ENCODE assay signal across 7 cellular contexts in genomic region chr7:143321734-143322133, GRCh38. TPM values are rescaled to one million over a fixed set of nuclear protein-coding genes. Genes with fewer than 3 reads are reported as not detected.
DNase-seq lines count a peak whose midpoint lies in the region; ATAC-seq and TF ChIP-seq lines count a peak whose summit lies in the region.
"Had no signal": no experiment of that assay in that cellular context is flagged by ENCODE, and none has a peak within 500 bp of the region (broad histone marks: within the 10 kb centered on the region; RNA-seq: fewer than 3 reads in every experiment).

No MANE protein-coding gene starts in this region.

- no peaks in the 10 kb centered on the region for H3K9me3 ChIP-seq in transverse colon

- no peak overlapping the region for H3K27ac ChIP-seq in transverse colon

- WGBS in transverse colon (ENCODE audit: low coverage in 1 of 2), 2 donors: 77% methylated on average over 4 of the region's 4 CpGs; no CpG with 5 or more reads in 1 of the 2 donors

- DNase-seq in Right ventricle myocardium superior (peak; percentile 47), Right ventricle myocardium inferior (ENCODE audit: missing footprints) (no peak), transverse colon (peak; percentile 61), NCI-H774 (lab: John Stamatoyannopoulos, UW) (no peak), endothelial cell (ENCODE audit: low spot score) (no peak)
- DNase-seq: OCI-M1 had no signal

- H3K36me3 Mint-ChIP-seq in endothelial cell (ENCODE audit: low read depth, unreplicated experiment): peaks cover 3% of the 10 kb centered on the region

- no peaks in the 10 kb centered on the region for H3K9me3 Mint-ChIP-seq in endothelial cell (ENCODE audit: unreplicated experiment)

- TF ChIP-seq EP300 in transverse colon (IDR thresholded peaks at IDR 0.05; ENCODE audit: low read depth): no peak

- H3K27me3 Mint-ChIP-seq in endothelial cell (ENCODE audit: unreplicated experiment): peaks cover 7% of the 10 kb centered on the region

- ATAC-seq in Right ventricle myocardium superior (ENCODE audit: poor library complexity): peak; percentile 38
- ATAC-seq in Right ventricle myocardium inferior: no peak
- ATAC-seq in esophagus mucosa: peak; percentile 44

- no peaks in the 10 kb centered on the region for H3K36me3 ChIP-seq in transverse colon

- in situ Hi-C loops in transverse colon (cut with MboI; ENCODE audit: low pct_ligation_motif_present in 1 of 4, low pct_unique_long_range_greater_than_20kb in 1 of 4, low sequenced_read_pairs in 3 of 4): no loop called here

- peaks cover 17% of the 10 kb centered on the region for H3K4me1 Mint-ChIP-seq in endothelial cell (ENCODE audit: unreplicated experiment)

- no peak overlapping the region for H3K4me3 Mint-ChIP-seq in endothelial cell (ENCODE audit: unreplicated experiment)

- H3K4me1 ChIP-seq in transverse colon: peaks cover 0 to 9% (median 4%) of the 10 kb centered on the region in 4 donors

- H3K4me3 ChIP-seq in transverse colon: no peak overlapping the region

- no peaks in the 10 kb centered on the region for H3K27me3 ChIP-seq in transverse colon

- no peak for TF ChIP-seq POLR2A in transverse colon (IDR thresholded peaks at IDR 0.05)

- no peak overlapping the region for H3K27ac Mint-ChIP-seq in endothelial cell (ENCODE audit: unreplicated experiment)

- intact Hi-C loops in Right ventricle myocardium superior (cut with DNase I) (loop anchor here (10.0 kb wide), 1 partner anchor 93 kb away; no protein-coding TSS in a partner anchor), Right ventricle myocardium inferior (cut with DNase I) (no loop called here), transverse colon (cut with DNase I; ENCODE audit: low total_unique reads) (no loop called here)

- TF ChIP-seq CTCF in transverse colon (IDR thresholded peaks at IDR 0.05) (peak in 2 of 5 experiments; percentile 36 to 40), endothelial cell (IDR thresholded peaks at IDR 0.05; ENCODE audit: unreplicated experiment) (no peak)

RNA-seq across cellular contexts. Expression of gene CLCN1, which starts 5.8 kb away (rescaled TPM):
- 0.08 TPM for total RNA-seq in Right ventricle myocardium superior
- not detected for total RNA-seq in Right ventricle myocardium inferior
- total RNA-seq in esophagus mucosa: 0.68 TPM
- not detected for total RNA-seq in transverse colon
- not detected for total RNA-seq in endothelial cell (ENCODE audit: unreplicated experiment)

RNA-seq across cellular contexts. Expression of gene CASP2, which starts 33.6 kb away (rescaled TPM):
- total RNA-seq in Right ventricle myocardium superior: 11.1 TPM
- 11.8 TPM for total RNA-seq in Right ventricle myocardium inferior
- total RNA-seq in esophagus mucosa: 28.3 TPM
- total RNA-seq in transverse colon: 10 to 100 TPM; 13.5 to 38.9 (median 17.6) TPM
- 55.3 TPM for total RNA-seq in endothelial cell (ENCODE audit: unreplicated experiment)

RNA-seq across cellular contexts. Expression of gene TMEM139, which starts 37.0 kb away (rescaled TPM):
- total RNA-seq in Right ventricle myocardium superior: 16.1 TPM
- total RNA-seq in Right ventricle myocardium inferior: 14.8 TPM
- 0.44 TPM for total RNA-seq in esophagus mucosa
- 100 to 1,000 TPM in 1 of 4 donors, 10 to 100 TPM in 3; 46.4 to 127 (median 52.2) TPM for total RNA-seq in transverse colon
- total RNA-seq in endothelial cell (ENCODE audit: unreplicated experiment): 0.23 TPM

RNA-seq across cellular contexts. Expression of gene FAM131B, which starts 40.8 kb away (rescaled TPM):
- total RNA-seq in Right ventricle myocardium superior (0.59 TPM), Right ventricle myocardium inferior (0.73 TPM), esophagus mucosa (0.44 TPM), transverse colon (10 to 100 TPM in 1 of 4 donors, 1 to 10 TPM in 3; 2.2 to 33.4 (median 4.7) TPM), endothelial cell (ENCODE audit: unreplicated experiment) (1.0 TPM)

RNA-seq across cellular contexts. Expression of gene GSTK1, which starts 58.5 kb away (rescaled TPM):
- 276 TPM for total RNA-seq in Right ventricle myocardium superior
- total RNA-seq in Right ventricle myocardium inferior: 278 TPM
- 109 TPM for total RNA-seq in esophagus mucosa
- 100 to 1,000 TPM; 333 to 472 (median 376) TPM for total RNA-seq in transverse colon
- total RNA-seq in endothelial cell (ENCODE audit: unreplicated experiment): 80.0 TPM

Comparison
In these comparisons a context has a peak if more than half of its experiments do, and no peak if none do; other contexts are left out.
1. DNase-seq: peak in Right ventricle myocardium superior (single experiment) and transverse colon (single experiment); none in Right ventricle myocardium inferior (single experiment), NCI-H774 (single experiment) and endothelial cell (single experiment).
2. RNA of gene TMEM139, which starts 37.0 kb away (total RNA-seq): 46.4 to 127 TPM in transverse colon, 16.1 TPM in Right ventricle myocardium superior (single experiment) and 14.8 TPM in Right ventricle myocardium inferior (single experiment); 0.44 TPM in esophagus mucosa (single experiment) and 0.23 TPM in endothelial cell (single experiment); every median in the first group is over 10 times any median in the second.